Comparison of ENCODE assay signal across 1 cellular context in genomic region chr3:177594096-177594495, GRCh38.
TF ChIP-seq lines count a peak whose summit lies in the region.

No MANE protein-coding gene starts in this region.

TF ChIP-seq in SK-N-SH, 30 proteins besides CTCF, POLR2A, EP300 and RAD21 (continued from another document):
- TF ChIP-seq REST (IDR thresholded peaks at IDR 0.05; ENCODE audit: low read depth, low read length) (no peak), GABPA (IDR thresholded peaks at IDR 0.05; ENCODE audit: low read depth) (no peak), MXI1 (IDR thresholded peaks at IDR 0.05; ENCODE audit: low read depth, low read length) (no peak), RFX5 (IDR thresholded peaks at IDR 0.05; ENCODE audit: low read length) (no peak), GATA2 (CRISPR knock-in tag; IDR thresholded peaks at IDR 0.05) (no peak), YY1 (IDR thresholded peaks at IDR 0.05; ENCODE audit: low read depth) (no peak), TEAD4 (IDR thresholded peaks at IDR 0.05; ENCODE audit: borderline replicate concordance, insufficient read depth) (no peak), NFIC (IDR thresholded peaks at IDR 0.05; ENCODE audit: borderline replicate concordance) (no peak), TAF1 (IDR thresholded peaks at IDR 0.05; ENCODE audit: borderline replicate concordance, low read depth, low read length) (no peak), RCOR1 (IDR thresholded peaks at IDR 0.05; ENCODE audit: low read length) (no peak), FOXJ3 (CRISPR knock-in tag; IDR thresholded peaks at IDR 0.05) (no peak), POLR2AphosphoS5 (IDR thresholded peaks at IDR 0.05; ENCODE audit: low read depth, low read length) (no peak), SMC3 (IDR thresholded peaks at IDR 0.05; ENCODE audit: low read depth, low read length) (no peak), MEF2A (IDR thresholded peaks at IDR 0.05; ENCODE audit: borderline replicate concordance, low read depth) (no peak)
- TF ChIP-seq, protein P1, sequence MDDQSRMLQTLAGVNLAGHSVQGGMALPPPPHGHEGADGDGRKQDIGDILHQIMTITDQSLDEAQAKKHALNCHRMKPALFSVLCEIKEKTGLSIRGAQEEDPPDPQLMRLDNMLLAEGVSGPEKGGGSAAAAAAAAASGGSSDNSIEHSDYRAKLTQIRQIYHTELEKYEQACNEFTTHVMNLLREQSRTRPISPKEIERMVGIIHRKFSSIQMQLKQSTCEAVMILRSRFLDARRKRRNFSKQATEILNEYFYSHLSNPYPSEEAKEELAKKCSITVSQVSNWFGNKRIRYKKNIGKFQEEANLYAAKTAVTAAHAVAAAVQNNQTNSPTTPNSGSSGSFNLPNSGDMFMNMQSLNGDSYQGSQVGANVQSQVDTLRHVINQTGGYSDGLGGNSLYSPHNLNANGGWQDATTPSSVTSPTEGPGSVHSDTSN (IDR thresholded peaks at IDR 0.05), result no peak
TF ChIP-seq in SK-N-SH: peak in this region for 0.
